ENCODE assay signal across 9 cellular contexts in the genomic region with DNA sequence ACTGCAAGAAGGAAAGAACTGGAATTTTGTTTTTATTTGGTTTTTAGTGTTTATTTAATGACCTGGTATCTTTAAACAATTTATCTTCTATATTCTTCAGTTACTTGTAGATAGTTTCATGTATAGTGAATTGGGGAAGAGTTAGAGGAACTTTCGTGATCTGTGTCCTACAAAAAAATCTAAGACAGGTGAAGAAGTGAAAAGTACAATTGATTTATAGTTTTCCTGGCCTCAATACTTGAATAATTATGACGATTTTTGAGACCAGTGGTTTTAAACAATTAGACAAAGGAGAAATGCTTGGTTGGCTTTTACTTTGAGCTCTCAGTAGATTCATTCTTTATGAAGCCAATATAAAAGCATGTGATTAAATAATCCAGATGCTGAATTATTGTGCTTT. TPM values are rescaled to one million over a fixed set of nuclear protein-coding genes. Genes with fewer than 3 reads are reported as not detected.
DNase-seq lines count a peak whose midpoint lies in the region; ATAC-seq and TF ChIP-seq lines count a peak whose summit lies in the region.
"Had no signal": no experiment of that assay in that cellular context is flagged by ENCODE, and none has a peak within 500 bp of the region (broad histone marks: within the 10 kb centered on the region; RNA-seq: fewer than 3 reads in every experiment).

No MANE protein-coding gene starts in this region.

- no peak overlapping the region for H4K91ac ChIP-seq in H9 (ENCODE audit: insufficient read length, low read depth, low read length)

- H3K79me1 ChIP-seq in H9 (ENCODE audit: insufficient read depth, low read depth, low read length, poor library complexity, severe bottlenecking) = no peaks in the 10 kb centered on the region

- H2BK12ac ChIP-seq in H9 (ENCODE audit: insufficient read length, low read depth, low read length) = no peak overlapping the region

- no peak overlapping the region for H2BK120ac ChIP-seq in H9 (ENCODE audit: low read depth, low read length, poor library complexity, severe bottlenecking)

- no peaks in the 10 kb centered on the region for H4K20me1 ChIP-seq in H9 (ENCODE audit: control insufficient read depth, insufficient read depth, insufficient read length)

- no peak overlapping the region for H3K18ac ChIP-seq in H9 (ENCODE audit: insufficient read length, low read depth, low read length)

- H2BK15ac ChIP-seq in H9 (ENCODE audit: low read depth, low read length) = no peak overlapping the region

- peak overlapping the region; percentile 24 to 57 for H3K4me3 Mint-ChIP-seq in H9
- H3K4me3 Mint-ChIP-seq in activated CD8-positive, alpha-beta T cell treated with anti-CD3 and anti-CD28 coated beads, Interleukin-2, amount 10 ng/mL, durations not matched to agents 7 days and 5 days = peak overlapping the region; percentile 61

- H3K9me3 Mint-ChIP-seq in H9 = no peaks in the 10 kb centered on the region
- no peaks in the 10 kb centered on the region for H3K9me3 Mint-ChIP-seq in activated CD8-positive, alpha-beta T cell treated with anti-CD3 and anti-CD28 coated beads, Interleukin-2, amount 10 ng/mL, durations not matched to agents 7 days and 5 days (ENCODE audit: insufficient read depth)

- no peak overlapping the region; a peak in 2 of 7 replicates for H3K27ac Mint-ChIP-seq in H9
- H3K27ac Mint-ChIP-seq in activated CD8-positive, alpha-beta T cell treated with anti-CD3 and anti-CD28 coated beads, Interleukin-2, amount 10 ng/mL, durations not matched to agents 7 days and 5 days = peak overlapping the region; percentile 20

- H3K27ac ChIP-seq in 22Rv1 = peak overlapping the region; percentile 92; the same call in 1 of the 2 replicates
- no peak overlapping the region for H3K27ac ChIP-seq in H9 (ENCODE audit: insufficient read length, low read depth, low read length)
- H3K27ac ChIP-seq in liver (ENCODE audit: low read depth in 1 of 2, low read length in 2 of 2) = peak overlapping the region in 1 of 2 donors; percentile 35

- H4K8ac ChIP-seq in H9 (replicated peaks; ENCODE audit: insufficient read length, low read depth, low read length) = no peak overlapping the region

- H3K36me3 ChIP-seq in liver (ENCODE audit: control insufficient read depth in 4 of 4, insufficient read depth in 3 of 4, low read depth in 1 of 4, low read length in 3 of 4) = no peaks in the 10 kb centered on the region

- no peak overlapping the region for H3K23ac ChIP-seq in H9 (ENCODE audit: insufficient read length, low read depth, low read length)

- H3K4ac ChIP-seq in H9 (ENCODE audit: low read depth, low read length) = no peak overlapping the region

- DNase-seq in H9 (no peak), NCI-H82 treated with DMSO at 0.1 percent for 48 hours (lab: John Stamatoyannopoulos, UW; ENCODE audit: unreplicated experiment) (no peak), NCI-H187 treated with DMSO at 0.1 percent for 48 hours (lab: John Stamatoyannopoulos, UW) (no peak), NCI-H1092 treated with DMSO at 0.1 percent for 48 hours (lab: John Stamatoyannopoulos, UW) (no peak)
- no peak for DNase-seq in activated CD8-positive, alpha-beta T cell treated with anti-CD3 and anti-CD28 coated beads, Interleukin-2, amount 10 ng/mL, durations not matched to agents 7 days and 5 days
- DNase-seq: trophoblast cell had no signal

- no CpG with 5 or more reads among the region's 2 CpGs for whole genome bisulfite sequencing in H9 (ENCODE audit: extremely low coverage, insufficient read length, low lambda C conversion rate)
- WGBS in liver = 37% methylated on average over 2 of the region's 2 CpGs

- H3K9ac ChIP-seq in H9 (ENCODE audit: extremely low read depth, insufficient read length, low read length) (no peak overlapping the region), liver (ENCODE audit: low read depth in 1 of 2, low read length in 2 of 2) (peak overlapping the region; percentile 27 to 86)

- POLR2A ChIA-PET in activated CD8-positive, alpha-beta T cell treated with anti-CD3 and anti-CD28 coated beads, Interleukin-2, amount 10 ng/mL, durations not matched to agents 7 days and 5 days (lab: Charles Lee) = interaction anchor here (0.6 kb wide), 1 partner anchor 497 kb away, joined by 5 read pairs; no protein-coding TSS in a partner anchor

- no peak for TF ChIP-seq CTCF in 22Rv1 (IDR thresholded peaks at IDR 0.05)
- TF ChIP-seq CTCF in H9 (conservative IDR thresholded peaks at IDR 0.05) = no peak
- no peak for TF ChIP-seq CTCF in liver (IDR thresholded peaks at IDR 0.05; ENCODE audit: low read depth, low read length, missing input control)

- peaks cover 0 to 4% (median 0%) of the 10 kb centered on the region in 3 experiments; a peak in 2 of 7 replicates for H3K36me3 Mint-ChIP-seq in H9 (ENCODE audit: insufficient read depth in 1 of 3, low read depth in 3 of 3)
- H3K36me3 Mint-ChIP-seq in activated CD8-positive, alpha-beta T cell treated with anti-CD3 and anti-CD28 coated beads, Interleukin-2, amount 10 ng/mL, durations not matched to agents 7 days and 5 days (ENCODE audit: low read depth) = peaks cover 41% of the 10 kb centered on the region

- H3K56ac ChIP-seq in H9 (ENCODE audit: insufficient read length, low read depth, low read length) = no peak overlapping the region

- no peak overlapping the region for H2AFZ ChIP-seq in H9 (ENCODE audit: low read length)

- peaks cover 26 to 32% of the 10 kb centered on the region in 2 experiments for H3K4me1 Mint-ChIP-seq in H9
- H3K4me1 Mint-ChIP-seq in activated CD8-positive, alpha-beta T cell treated with anti-CD3 and anti-CD28 coated beads, Interleukin-2, amount 10 ng/mL, durations not matched to agents 7 days and 5 days (ENCODE audit: low read depth) = peaks cover 61% of the 10 kb centered on the region

- CTCF ChIA-PET in activated CD8-positive, alpha-beta T cell treated with anti-CD3 and anti-CD28 coated beads, Interleukin-2, amount 10 ng/mL, durations not matched to agents 7 days and 5 days (lab: Charles Lee) = interaction anchor here (1.0 kb wide), 1 partner anchor 216 kb away, joined by 3 read pairs; no protein-coding TSS in a partner anchor

- peaks cover 20% of the 10 kb centered on the region; the same call in 1 of the 2 replicates for H3K79me2 ChIP-seq in H9 (ENCODE audit: insufficient read depth, low read length)

- no peak overlapping the region for H3K14ac ChIP-seq in H9 (ENCODE audit: insufficient read depth, low read length)

- H3T11ph ChIP-seq in H9 (ENCODE audit: low read length) = no peak overlapping the region

- no peak overlapping the region for H2AK5ac ChIP-seq in H9 (ENCODE audit: insufficient read length, low read length)

- no peak overlapping the region for H3K4me3 ChIP-seq in liver (ENCODE audit: low read depth in 1 of 3, low read length in 3 of 3)

- H3K27me3 Mint-ChIP-seq in H9 (ENCODE audit: low read depth) = no peaks in the 10 kb centered on the region
- H3K27me3 Mint-ChIP-seq in activated CD8-positive, alpha-beta T cell treated with anti-CD3 and anti-CD28 coated beads, Interleukin-2, amount 10 ng/mL, durations not matched to agents 7 days and 5 days (ENCODE audit: low read depth) = no peaks in the 10 kb centered on the region

- no peak overlapping the region for H2BK20ac ChIP-seq in H9 (ENCODE audit: low read depth, low read length, poor library complexity, severe bottlenecking)

- H3K9me3 ChIP-seq in H9 (ENCODE audit: control insufficient read depth, low read depth, low read length) (no peaks in the 10 kb centered on the region), liver (ENCODE audit: control insufficient read depth in 4 of 4, low read length in 3 of 4) (no peaks in the 10 kb centered on the region)

- H3K4me1 ChIP-seq in H9 (ENCODE audit: insufficient read depth, low read length) = no peaks in the 10 kb centered on the region
- peaks cover 1 to 30% (median 11%) of the 10 kb centered on the region in 4 donors for H3K4me1 ChIP-seq in liver (ENCODE audit: control insufficient read depth in 4 of 4, insufficient read depth in 4 of 4, low read length in 3 of 4)

- no peak overlapping the region for H3K4me2 ChIP-seq in H9 (ENCODE audit: insufficient read depth, insufficient read length, low read length)

- no peak for ATAC-seq in activated CD8-positive, alpha-beta T cell treated with anti-CD3 and anti-CD28 coated beads, Interleukin-2, amount 10 ng/mL, durations not matched to agents 7 days and 5 days
- no peak for ATAC-seq in HG03354 (IDR thresholded peaks at IDR 0.05; ENCODE audit: poor library complexity, severe bottlenecking, unreplicated experiment)

- H4K5ac ChIP-seq in H9 (ENCODE audit: insufficient read length, low read depth, low read length) = no peak overlapping the region

- no peak overlapping the region for H2BK5ac ChIP-seq in H9 (ENCODE audit: insufficient read length, low read length)

- no peaks in the 10 kb centered on the region for H3K27me3 ChIP-seq in H9 (ENCODE audit: insufficient read depth, low read length)
- H3K27me3 ChIP-seq in liver (ENCODE audit: control insufficient read depth in 4 of 4, insufficient read depth in 4 of 4, low read length in 3 of 4) = no peaks in the 10 kb centered on the region

- no peak for TF ChIP-seq RAD21 in liver (IDR thresholded peaks at IDR 0.05)

- H3K23me2 ChIP-seq in H9 (ENCODE audit: insufficient read length, low read depth, low read length, poor library complexity, severe bottlenecking) = peaks cover 8% of the 10 kb centered on the region

TF ChIP-seq in liver, 16 proteins besides CTCF, POLR2A, EP300 and RAD21 (continues in another document):
- TF ChIP-seq, protein P1, sequence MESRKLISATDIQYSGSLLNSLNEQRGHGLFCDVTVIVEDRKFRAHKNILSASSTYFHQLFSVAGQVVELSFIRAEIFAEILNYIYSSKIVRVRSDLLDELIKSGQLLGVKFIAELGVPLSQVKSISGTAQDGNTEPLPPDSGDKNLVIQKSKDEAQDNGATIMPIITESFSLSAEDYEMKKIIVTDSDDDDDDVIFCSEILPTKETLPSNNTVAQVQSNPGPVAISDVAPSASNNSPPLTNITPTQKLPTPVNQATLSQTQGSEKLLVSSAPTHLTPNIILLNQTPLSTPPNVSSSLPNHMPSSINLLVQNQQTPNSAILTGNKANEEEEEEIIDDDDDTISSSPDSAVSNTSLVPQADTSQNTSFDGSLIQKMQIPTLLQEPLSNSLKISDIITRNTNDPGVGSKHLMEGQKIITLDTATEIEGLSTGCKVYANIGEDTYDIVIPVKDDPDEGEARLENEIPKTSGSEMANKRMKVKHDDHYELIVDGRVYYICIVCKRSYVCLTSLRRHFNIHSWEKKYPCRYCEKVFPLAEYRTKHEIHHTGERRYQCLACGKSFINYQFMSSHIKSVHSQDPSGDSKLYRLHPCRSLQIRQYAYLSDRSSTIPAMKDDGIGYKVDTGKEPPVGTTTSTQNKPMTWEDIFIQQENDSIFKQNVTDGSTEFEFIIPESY (IDR thresholded peaks at IDR 0.05) = no peak

RNA-seq across cellular contexts. Expression of a gene that starts 7.5 kb away (rescaled TPM):
- 28.5 and 29.7 TPM in 2 replicates for total RNA-seq in H9 (2021)
- 10 to 100 TPM; 49.3 to 54.1 TPM for total RNA-seq in activated CD8-positive, alpha-beta T cell treated with anti-CD3 and anti-CD28 coated beads, Interleukin-2, amount 10 ng/mL, durations not matched to agents 7 days and 5 days
- 10 to 100 TPM; 15.6 to 17.7 TPM for total RNA-seq in liver
- 10 to 100 TPM in 1 of 2 donors, 1 to 10 TPM in 1; 7.3 to 23.2 TPM for polyA plus RNA-seq in liver

RNA-seq across cellular contexts. Expression of a gene that starts 7.6 kb away (rescaled TPM):
- 0.81 and 1.4 TPM in 2 replicates for total RNA-seq in H9 (2021)
- total RNA-seq in activated CD8-positive, alpha-beta T cell treated with anti-CD3 and anti-CD28 coated beads, Interleukin-2, amount 10 ng/mL, durations not matched to agents 7 days and 5 days = 1 to 10 TPM; 1.4 to 3.6 TPM
- 1 to 10 TPM; 1.3 to 1.8 TPM for total RNA-seq in liver
- under 1 TPM; 0.42 to 0.43 TPM for polyA plus RNA-seq in liver
